In the genomic region with DNA sequence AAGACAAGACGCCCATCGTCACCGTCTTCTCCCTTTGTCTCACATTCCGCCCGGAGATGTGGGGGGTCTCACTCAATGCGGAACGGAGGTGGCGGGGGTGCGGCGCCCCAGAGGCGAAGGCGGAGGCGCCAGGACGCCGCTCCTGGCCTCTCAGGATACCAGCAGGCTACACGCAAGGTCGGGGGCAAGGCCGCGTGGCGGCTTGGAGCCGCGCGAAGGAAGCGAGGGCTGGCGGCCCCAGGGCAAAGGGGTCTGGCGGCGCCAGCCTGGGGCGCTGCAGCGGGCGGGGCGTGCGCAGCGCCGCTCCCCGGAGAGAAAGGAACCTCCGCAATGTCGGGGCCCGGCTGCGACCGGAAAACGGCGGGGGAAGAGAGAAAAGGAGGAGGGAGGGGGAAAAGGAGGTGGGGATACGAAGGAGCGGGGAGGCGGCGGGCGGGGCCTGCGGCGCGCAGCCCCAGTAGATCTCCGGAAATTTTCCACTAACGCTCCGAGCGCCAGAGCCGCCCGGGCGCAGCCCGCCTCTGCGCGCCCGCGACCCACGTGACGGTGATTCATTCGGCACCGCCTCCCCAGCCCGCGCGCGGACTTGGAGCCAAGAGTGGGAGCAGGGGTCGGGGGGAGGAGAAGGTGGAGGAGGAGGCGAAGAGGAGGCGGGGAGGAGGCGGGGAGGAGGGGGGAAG, we compare ENCODE assay signal across 8 cellular contexts. TPM values are rescaled to one million over a fixed set of nuclear protein-coding genes. Genes with fewer than 3 reads are reported as not detected.
DNase-seq lines count a peak whose midpoint lies in the region; ATAC-seq, FAIRE-seq and TF ChIP-seq lines count a peak whose summit lies in the region.

No MANE protein-coding gene starts in this region.

- no peaks in the 10 kb centered on the region for H3K27me3 ChIP-seq in neural cell (ENCODE audit: insufficient read depth, low read depth, low read length)

- peak overlapping the region; percentile 97 for H2AFZ ChIP-seq in neural cell (ENCODE audit: low read depth, low read length)

- no peaks in the 10 kb centered on the region for H4K20me1 ChIP-seq in neural cell (ENCODE audit: insufficient read depth)

- peak overlapping the region; percentile 98 for H3K27ac ChIP-seq in neural cell (ENCODE audit: low read length)

- no peaks in the 10 kb centered on the region for H3K36me3 ChIP-seq in ES-I3 (ENCODE audit: insufficient read depth, low read length)
- H3K36me3 ChIP-seq in neural cell (ENCODE audit: insufficient read depth, low read length) = no peaks in the 10 kb centered on the region

- peak; percentile 54 for TF ChIP-seq EP300 in neural cell (conservative IDR thresholded peaks at IDR 0.05; ENCODE audit: poor library complexity, severe bottlenecking)

- peak overlapping the region; percentile 87 to 96 for H3K4me3 Mint-ChIP-seq in stimulated activated naive CD8-positive, alpha-beta T cell treated with anti-CD3 and anti-CD28 coated beads, Interleukin-15, amount 100 ng/mL, for 72 hours

- H3K9ac ChIP-seq in ES-I3 (ENCODE audit: low read depth, low read length) = peak overlapping the region; percentile 88
- peak overlapping the region; percentile 99 for H3K9ac ChIP-seq in neural cell (ENCODE audit: low read length)

- no peaks in the 10 kb centered on the region for H3K79me2 ChIP-seq in neural cell (replicated peaks; ENCODE audit: insufficient read depth, low read length)

- peaks cover 4% of the 10 kb centered on the region for H3F3A ChIP-seq in neural cell (ENCODE audit: insufficient read depth, low read length, poor library complexity, severe bottlenecking)

- peak; percentile 71 for TF ChIP-seq POLR2A in H54 (IDR thresholded peaks at IDR 0.05; ENCODE audit: low read depth, low read length)

- peaks cover 41% of the 10 kb centered on the region for H3K4me1 Mint-ChIP-seq in stimulated activated naive CD8-positive, alpha-beta T cell treated with anti-CD3 and anti-CD28 coated beads, Interleukin-15, amount 100 ng/mL, for 72 hours

- no peaks in the 10 kb centered on the region for H3K27me3 Mint-ChIP-seq in stimulated activated naive CD8-positive, alpha-beta T cell treated with anti-CD3 and anti-CD28 coated beads, Interleukin-15, amount 100 ng/mL, for 72 hours

- peak; percentile 54 for TF ChIP-seq RAD21 in neural cell (conservative IDR thresholded peaks at IDR 0.05)

- no peak for FAIRE-seq in H54 (lab: Jason Lieb, UNC)

- no peaks in the 10 kb centered on the region for H3K9me3 Mint-ChIP-seq in stimulated activated naive CD8-positive, alpha-beta T cell treated with anti-CD3 and anti-CD28 coated beads, Interleukin-15, amount 100 ng/mL, for 72 hours

- ATAC-seq in stimulated activated naive CD8-positive, alpha-beta T cell treated with anti-CD3 and anti-CD28 coated beads, Interleukin-15, amount 100 ng/mL, for 72 hours = peak; percentile 87

- H3K4me3 ChIP-seq in LNCaP clone FGC (ENCODE audit: low read depth, low read length) (peak overlapping the region; percentile 63), fibroblast of the aortic adventitia (ENCODE audit: low read depth, low read length) (peak overlapping the region; percentile 74), neural cell (ENCODE audit: low read length) (peak overlapping the region; percentile 94)

- peak overlapping the region; percentile 95 to 98 for H3K27ac Mint-ChIP-seq in stimulated activated naive CD8-positive, alpha-beta T cell treated with anti-CD3 and anti-CD28 coated beads, Interleukin-15, amount 100 ng/mL, for 72 hours

- peaks cover 33% of the 10 kb centered on the region for H3K4me1 ChIP-seq in ES-I3 (ENCODE audit: insufficient read depth, low read length)

- H3K9me2 ChIP-seq in neural cell (ENCODE audit: insufficient read depth, low read length) = no peaks in the 10 kb centered on the region

- TF ChIP-seq CTCF in LNCaP clone FGC (IDR thresholded peaks at IDR 0.05; ENCODE audit: control insufficient read depth, extremely low read depth, insufficient read depth) (peak; percentile 11; the same call in 1 of the 2 replicates), fibroblast of the aortic adventitia (IDR thresholded peaks at IDR 0.05; ENCODE audit: insufficient read depth, low read length) (peak; percentile 0), neural cell (IDR thresholded peaks at IDR 0.05; ENCODE audit: poor library complexity, severe bottlenecking) (peak; percentile 60)

- H3K4me2 ChIP-seq in neural cell (ENCODE audit: low read length) = peak overlapping the region; percentile 96

- DNase-seq in H54 (ENCODE audit: insufficient read length, low spot score) (peak; percentile 63), LNCaP clone FGC (ENCODE audit: low read depth) (peak; percentile 77), RPMI8226 (peak; percentile 98), fibroblast of the aortic adventitia (ENCODE audit: low read depth) (peak; percentile 97)
- DNase-seq in activated effector memory CD4-positive, alpha-beta T cell treated with Interleukin-2 at 50 U/mL for 16 hours = peak; percentile 86
- peak; percentile 94 to 97 for DNase-seq in stimulated activated naive CD8-positive, alpha-beta T cell treated with anti-CD3 and anti-CD28 coated beads, Interleukin-15, amount 100 ng/mL, for 72 hours

- peaks cover 5% of the 10 kb centered on the region; the same call in 1 of the 2 replicates for H3K9me3 ChIP-seq in ES-I3 (ENCODE audit: control insufficient read depth, insufficient read depth, low read length)
- no peaks in the 10 kb centered on the region for H3K9me3 ChIP-seq in neural cell (ENCODE audit: low read length)

TF ChIP-seq in neural cell, 6 proteins besides CTCF, POLR2A, EP300 and RAD21:
- TF ChIP-seq, protein P1, sequence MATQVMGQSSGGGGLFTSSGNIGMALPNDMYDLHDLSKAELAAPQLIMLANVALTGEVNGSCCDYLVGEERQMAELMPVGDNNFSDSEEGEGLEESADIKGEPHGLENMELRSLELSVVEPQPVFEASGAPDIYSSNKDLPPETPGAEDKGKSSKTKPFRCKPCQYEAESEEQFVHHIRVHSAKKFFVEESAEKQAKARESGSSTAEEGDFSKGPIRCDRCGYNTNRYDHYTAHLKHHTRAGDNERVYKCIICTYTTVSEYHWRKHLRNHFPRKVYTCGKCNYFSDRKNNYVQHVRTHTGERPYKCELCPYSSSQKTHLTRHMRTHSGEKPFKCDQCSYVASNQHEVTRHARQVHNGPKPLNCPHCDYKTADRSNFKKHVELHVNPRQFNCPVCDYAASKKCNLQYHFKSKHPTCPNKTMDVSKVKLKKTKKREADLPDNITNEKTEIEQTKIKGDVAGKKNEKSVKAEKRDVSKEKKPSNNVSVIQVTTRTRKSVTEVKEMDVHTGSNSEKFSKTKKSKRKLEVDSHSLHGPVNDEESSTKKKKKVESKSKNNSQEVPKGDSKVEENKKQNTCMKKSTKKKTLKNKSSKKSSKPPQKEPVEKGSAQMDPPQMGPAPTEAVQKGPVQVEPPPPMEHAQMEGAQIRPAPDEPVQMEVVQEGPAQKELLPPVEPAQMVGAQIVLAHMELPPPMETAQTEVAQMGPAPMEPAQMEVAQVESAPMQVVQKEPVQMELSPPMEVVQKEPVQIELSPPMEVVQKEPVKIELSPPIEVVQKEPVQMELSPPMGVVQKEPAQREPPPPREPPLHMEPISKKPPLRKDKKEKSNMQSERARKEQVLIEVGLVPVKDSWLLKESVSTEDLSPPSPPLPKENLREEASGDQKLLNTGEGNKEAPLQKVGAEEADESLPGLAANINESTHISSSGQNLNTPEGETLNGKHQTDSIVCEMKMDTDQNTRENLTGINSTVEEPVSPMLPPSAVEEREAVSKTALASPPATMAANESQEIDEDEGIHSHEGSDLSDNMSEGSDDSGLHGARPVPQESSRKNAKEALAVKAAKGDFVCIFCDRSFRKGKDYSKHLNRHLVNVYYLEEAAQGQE (IDR thresholded peaks at IDR 0.05; ENCODE audit: borderline replicate concordance) = peak; percentile 74
- TF ChIP-seq EZH2 (IDR thresholded peaks at IDR 0.05; ENCODE audit: borderline replicate concordance, insufficient read depth, low read length, poor library complexity, severe bottlenecking) (no peak), POLR2AphosphoS5 (IDR thresholded peaks at IDR 0.05) (peak; percentile 74), MXI1 (conservative IDR thresholded peaks at IDR 0.05; ENCODE audit: poor library complexity, severe bottlenecking) (peak; percentile 71), TAF1 (IDR thresholded peaks at IDR 0.05; ENCODE audit: low read depth) (peak; percentile 61), SMC3 (conservative IDR thresholded peaks at IDR 0.05; ENCODE audit: poor library complexity) (peak; percentile 54)

RNA-seq across cellular contexts. Expression of gene SLC38A2, which starts 10.5 kb away (rescaled TPM):
- 1,199 and 1,239 TPM in 2 replicates for total RNA-seq in fibroblast of the aortic adventitia (ENCODE audit: low replicate concordance)
- 143 and 148 TPM in 2 replicates for polyA plus RNA-seq in neural cell
- 306 and 345 TPM in 2 replicates for polyA minus RNA-seq in neural cell

Comparison
In these comparisons a context has a peak if more than half of its experiments do, and no peak if none do; other contexts are left out.
1. Peak in every context shown above with its lines: DNase-seq, ATAC-seq, H3K4me3 ChIP-seq and H3K27ac ChIP-seq.
2. CTCF ChIP-seq: peak in every context shown above with its lines; median percentile 60 in neural cell; 11 in LNCaP clone FGC; 0 in fibroblast of the aortic adventitia.